In genomic region chr2:219331560-219332213, GRCh38 we compare ENCODE assay signal across 10 cellular contexts. TPM values are rescaled to one million over a fixed set of nuclear protein-coding genes. Genes with fewer than 3 reads are reported as not detected.
DNase-seq lines count a peak whose midpoint lies in the region; ATAC-seq and TF ChIP-seq lines count a peak whose summit lies in the region.
"Had no signal": no experiment of that assay in that cellular context is flagged by ENCODE, and none has a peak within 500 bp of the region (broad histone marks: within the 10 kb centered on the region; RNA-seq: fewer than 3 reads in every experiment).

No MANE protein-coding gene starts in this region.

- CTCF ChIA-PET in HEK293 (lab: Yijun Ruan, JAX) = interaction anchor here (1.0 to 1.9 kb wide), 2 partner anchors 33 to 172 kb away, joined by 3 to 5 read pairs; no protein-coding TSS in a partner anchor
- CTCF ChIA-PET in activated CD8-positive, alpha-beta memory T cell treated with anti-CD3 and anti-CD28 coated beads, Interleukin-2, amount 10 ng/mL, durations not matched to agents 7 days and 5 days (lab: Charles Lee) = no interaction called here

- 14% methylated on average over 39 of the region's 39 CpGs for WGBS in suprapubic skin

- no peaks in the 10 kb centered on the region for H3K36me3 ChIP-seq in HEK293 (ENCODE audit: control insufficient read depth in 2 of 2, insufficient read depth in 1 of 2, low read length in 2 of 2)
- H3K36me3 ChIP-seq in suprapubic skin = no peaks in the 10 kb centered on the region

- TF ChIP-seq CTCF in HEK293 (tag by site-specific recombination; IDR thresholded peaks at IDR 0.05) (no peak), suprapubic skin (IDR thresholded peaks at IDR 0.05) (no peak)

- no peak for TF ChIP-seq POLR2A in suprapubic skin (IDR thresholded peaks at IDR 0.05)

- no peaks in the 10 kb centered on the region for H3K9me3 ChIP-seq in HEK293 (ENCODE audit: control insufficient read depth, insufficient read depth, low read depth, low read length)
- H3K9me3 ChIP-seq in suprapubic skin = no peaks in the 10 kb centered on the region

- H3K27me3 Mint-ChIP-seq in activated CD8-positive, alpha-beta memory T cell treated with anti-CD3 and anti-CD28 coated beads, Interleukin-2, amount 10 ng/mL, durations not matched to agents 7 days and 5 days = peaks cover 73% of the 10 kb centered on the region

- peaks cover 77% of the 10 kb centered on the region for H3K27me3 ChIP-seq in suprapubic skin

- no peak overlapping the region for H3K27ac Mint-ChIP-seq in activated CD8-positive, alpha-beta memory T cell treated with anti-CD3 and anti-CD28 coated beads, Interleukin-2, amount 10 ng/mL, durations not matched to agents 7 days and 5 days

- intact Hi-C loops in left ventricle myocardium superior (cut with micrococcal nuclease) = no loop called here

- H3K9me3 Mint-ChIP-seq in activated CD8-positive, alpha-beta memory T cell treated with anti-CD3 and anti-CD28 coated beads, Interleukin-2, amount 10 ng/mL, durations not matched to agents 7 days and 5 days (ENCODE audit: low read depth) = peaks cover 2% of the 10 kb centered on the region

- H3K27ac ChIP-seq in HEK293 (ENCODE audit: extremely low read depth, low read depth, low read length) = no peak overlapping the region
- no peak overlapping the region for H3K27ac ChIP-seq in suprapubic skin

- H3K4me1 Mint-ChIP-seq in activated CD8-positive, alpha-beta memory T cell treated with anti-CD3 and anti-CD28 coated beads, Interleukin-2, amount 10 ng/mL, durations not matched to agents 7 days and 5 days = no peaks in the 10 kb centered on the region

- TF ChIP-seq EP300 in suprapubic skin (IDR thresholded peaks at IDR 0.05) = no peak

- H3K4me1 ChIP-seq in HEK293 (ENCODE audit: control insufficient read depth, insufficient read depth, low read length) (no peaks in the 10 kb centered on the region), suprapubic skin (no peaks in the 10 kb centered on the region)

- POLR2A ChIA-PET in HEK293 (lab: Yijun Ruan, JAX) = no interaction called here

- H3K4me3 ChIP-seq in HEK293 (ENCODE audit: low read depth, low read length) (no peak overlapping the region), suprapubic skin (no peak overlapping the region)

- no peak overlapping the region for H3K4me3 Mint-ChIP-seq in activated CD8-positive, alpha-beta memory T cell treated with anti-CD3 and anti-CD28 coated beads, Interleukin-2, amount 10 ng/mL, durations not matched to agents 7 days and 5 days
- H3K4me3 Mint-ChIP-seq: T-cell had no signal

- DNase-seq in activated CD8-positive, alpha-beta memory T cell treated with anti-CD3 and anti-CD28 coated beads, Interleukin-2, amount 10 ng/mL, durations not matched to agents 7 days and 5 days = no peak
- DNase-seq in left ventricle myocardium superior = peak; percentile 62
- DNase-seq in putamen (ENCODE audit: low spot score) = peak; percentile 27
- DNase-seq in suprapubic skin (ENCODE audit: low spot score in 2 of 2) = no peak
- no peak for DNase-seq in dedifferentiated amniotic fluid mesenchymal stem cell (ENCODE audit: extremely low spot score)
- no peak for DNase-seq in NCI-H2171 treated with DMSO at 0.1 percent for 48 hours (lab: John Stamatoyannopoulos, UW)

- peak; percentile 42 for ATAC-seq in activated CD8-positive, alpha-beta memory T cell treated with anti-CD3 and anti-CD28 coated beads, Interleukin-2, amount 10 ng/mL, durations not matched to agents 7 days and 5 days
- ATAC-seq in left ventricle myocardium superior (peak; percentile 74), GM21515 (IDR thresholded peaks at IDR 0.05; ENCODE audit: unreplicated experiment) (no peak)
- ATAC-seq: T-cell had no signal

- H3K36me3 Mint-ChIP-seq in activated CD8-positive, alpha-beta memory T cell treated with anti-CD3 and anti-CD28 coated beads, Interleukin-2, amount 10 ng/mL, durations not matched to agents 7 days and 5 days = no peaks in the 10 kb centered on the region
- H3K36me3 Mint-ChIP-seq: T-cell had no signal

TF ChIP-seq in HEK293, 187 proteins besides CTCF, POLR2A, EP300 and RAD21:
- TF ChIP-seq REST (tag by site-specific recombination; IDR thresholded peaks at IDR 0.05) (peak; percentile 97), ZBTB26 (tag by site-specific recombination; optimal IDR thresholded peaks at IDR 0.05) (peak; percentile 23), ZNF626 (tag by site-specific recombination; IDR thresholded peaks at IDR 0.05) (no peak), PBX3 (CRISPR knock-in tag; IDR thresholded peaks at IDR 0.05) (0 out of 2 replicates have a peak, but pooled peaks have one; percentile 55), ZNF426 (tag by site-specific recombination; IDR thresholded peaks at IDR 0.05) (no peak), ZNF341 (tag by site-specific recombination; IDR thresholded peaks at IDR 0.05; ENCODE audit: low read depth) (no peak), ZNF837 (tag by site-specific recombination; IDR thresholded peaks at IDR 0.05) (no peak), ZNF561 (tag by site-specific recombination; IDR thresholded peaks at IDR 0.05; ENCODE audit: borderline replicate concordance) (no peak)
- TF ChIP-seq, protein P1, sequence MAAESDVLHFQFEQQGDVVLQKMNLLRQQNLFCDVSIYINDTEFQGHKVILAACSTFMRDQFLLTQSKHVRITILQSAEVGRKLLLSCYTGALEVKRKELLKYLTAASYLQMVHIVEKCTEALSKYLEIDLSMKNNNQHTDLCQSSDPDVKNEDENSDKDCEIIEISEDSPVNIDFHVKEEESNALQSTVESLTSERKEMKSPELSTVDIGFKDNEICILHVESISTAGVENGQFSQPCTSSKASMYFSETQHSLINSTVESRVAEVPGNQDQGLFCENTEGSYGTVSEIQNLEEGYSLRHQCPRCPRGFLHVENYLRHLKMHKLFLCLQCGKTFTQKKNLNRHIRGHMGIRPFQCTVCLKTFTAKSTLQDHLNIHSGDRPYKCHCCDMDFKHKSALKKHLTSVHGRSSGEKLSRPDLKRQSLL (tag by site-specific recombination; IDR thresholded peaks at IDR 0.05) = no peak
TF ChIP-seq in HEK293: peak in this region for 3.

RNA-seq across cellular contexts. Expression of gene RESP18, which starts 0.9 kb away (rescaled TPM):
- not detected for total RNA-seq in activated CD8-positive, alpha-beta memory T cell treated with anti-CD3 and anti-CD28 coated beads, Interleukin-2, amount 10 ng/mL, durations not matched to agents 7 days and 5 days
- not detected for total RNA-seq in left ventricle myocardium superior
- total RNA-seq in suprapubic skin = not detected
- total RNA-seq: mononuclear cell, T-cell had no signal

RNA-seq across cellular contexts. Expression of gene PTPRN, which starts 22.5 kb away (rescaled TPM):
- total RNA-seq in activated CD8-positive, alpha-beta memory T cell treated with anti-CD3 and anti-CD28 coated beads, Interleukin-2, amount 10 ng/mL, durations not matched to agents 7 days and 5 days = under 1 TPM in 1 of 2 experiments, not detected in 1; 0.28 TPM
- total RNA-seq in left ventricle myocardium superior (not detected), suprapubic skin (not detected)

RNA-seq across cellular contexts. Expression of gene DNAJB2, which starts 52.5 kb away (rescaled TPM):
- 10 to 100 TPM; 48.2 to 49.0 TPM for total RNA-seq in activated CD8-positive, alpha-beta memory T cell treated with anti-CD3 and anti-CD28 coated beads, Interleukin-2, amount 10 ng/mL, durations not matched to agents 7 days and 5 days
- total RNA-seq in left ventricle myocardium superior = 74.9 TPM
- total RNA-seq in suprapubic skin = 100 to 1,000 TPM in 2 of 4 donors, 10 to 100 TPM in 2; 91.2 to 138 (median 107) TPM

RNA-seq across cellular contexts. Expression of gene DNPEP, which starts 56.0 kb away (rescaled TPM):
- 10 to 100 TPM; 60.3 to 64.8 TPM for total RNA-seq in activated CD8-positive, alpha-beta memory T cell treated with anti-CD3 and anti-CD28 coated beads, Interleukin-2, amount 10 ng/mL, durations not matched to agents 7 days and 5 days
- total RNA-seq in left ventricle myocardium superior (74.8 TPM), suprapubic skin (100 to 1,000 TPM in 1 of 4 donors, 10 to 100 TPM in 3; 66.6 to 104 (median 70.5) TPM)

Comparison
In these comparisons a context has a peak if more than half of its experiments do, and no peak if none do; other contexts are left out.
1. DNase-seq: peak in left ventricle myocardium superior (single experiment) and putamen (single experiment); none in activated CD8-positive, alpha-beta memory T cell treated with anti-CD3 and anti-CD28 coated beads, Interleukin-2, amount 10 ng/mL, durations not matched to agents 7 days and 5 days (single experiment), suprapubic skin (0 of 2), dedifferentiated amniotic fluid mesenchymal stem cell (single experiment) and NCI-H2171 treated with DMSO at 0.1 percent for 48 hours (single experiment).